8 cellular contexts compared by ENCODE assay signal in genomic region chr12:108562348-108563134, GRCh38. TPM values are rescaled to one million over a fixed set of nuclear protein-coding genes. Genes with fewer than 3 reads are reported as not detected.
DNase-seq lines count a peak whose midpoint lies in the region; ATAC-seq lines count a peak whose summit lies in the region.

Gene ISCU, plus strand, starts transcription at chr12:108562596. Its CDS starts 27 bp downstream, at chr12:108562623.

- H3K27me3 Mint-ChIP-seq in IgD-negative memory B cell = no peaks in the 10 kb centered on the region

- DNase-seq in DMS114 treated with DMSO at 0.1 percent for 48 hours (lab: John Stamatoyannopoulos, UW; ENCODE audit: unreplicated experiment) (peak; percentile 92), OCI-M1 (lab: John Stamatoyannopoulos, UW) (peak; percentile 98), activated T-cell treated with anti-CD3 and anti-CD28 coated beads for 24 hours (ENCODE audit: low read depth) (peak; percentile 99), epidermal melanocyte (ENCODE audit: insufficient read length, low spot score) (peak; percentile 71), middle frontal gyrus (ENCODE audit: extremely low spot score, low spot score) (peak; percentile 99)
- peak; percentile 98 for DNase-seq in stimulated activated CD8-positive, alpha-beta memory T cell treated with anti-CD3 and anti-CD28 coated beads, Interleukin-2, amount 100 ng/mL, for 1 hour (ENCODE audit: low read depth in 2 of 2)

- peaks cover 6% of the 10 kb centered on the region for H3K36me3 Mint-ChIP-seq in IgD-negative memory B cell

- no peaks in the 10 kb centered on the region for H3K9me3 Mint-ChIP-seq in IgD-negative memory B cell

- peak within 1 kb of the TSS; percentile 97 to 99 (median 99) for H3K27ac Mint-ChIP-seq in IgD-negative memory B cell

- peaks cover 24 to 44% (median 36%) of the 10 kb centered on the region in 3 donors for H3K4me1 Mint-ChIP-seq in IgD-negative memory B cell

- H3K4me3 Mint-ChIP-seq in IgD-negative memory B cell = peak within 1 kb of the TSS; percentile 97 to 100 (median 100)

- peak; percentile 51 for ATAC-seq in GM21576 (IDR thresholded peaks at IDR 0.05; ENCODE audit: unreplicated experiment)

RNA-seq across cellular contexts. Expression of gene ISCU, which starts in this region (rescaled TPM):
- polyA plus RNA-seq in IgD-negative memory B cell = 488 TPM

Comparison
In these comparisons a context has a peak if more than half of its experiments do, and no peak if none do; other contexts are left out.
1. Peak in every context shown above with its lines: DNase-seq and ATAC-seq.